ENCODE assay signal across 1 cellular context in the genomic region with DNA sequence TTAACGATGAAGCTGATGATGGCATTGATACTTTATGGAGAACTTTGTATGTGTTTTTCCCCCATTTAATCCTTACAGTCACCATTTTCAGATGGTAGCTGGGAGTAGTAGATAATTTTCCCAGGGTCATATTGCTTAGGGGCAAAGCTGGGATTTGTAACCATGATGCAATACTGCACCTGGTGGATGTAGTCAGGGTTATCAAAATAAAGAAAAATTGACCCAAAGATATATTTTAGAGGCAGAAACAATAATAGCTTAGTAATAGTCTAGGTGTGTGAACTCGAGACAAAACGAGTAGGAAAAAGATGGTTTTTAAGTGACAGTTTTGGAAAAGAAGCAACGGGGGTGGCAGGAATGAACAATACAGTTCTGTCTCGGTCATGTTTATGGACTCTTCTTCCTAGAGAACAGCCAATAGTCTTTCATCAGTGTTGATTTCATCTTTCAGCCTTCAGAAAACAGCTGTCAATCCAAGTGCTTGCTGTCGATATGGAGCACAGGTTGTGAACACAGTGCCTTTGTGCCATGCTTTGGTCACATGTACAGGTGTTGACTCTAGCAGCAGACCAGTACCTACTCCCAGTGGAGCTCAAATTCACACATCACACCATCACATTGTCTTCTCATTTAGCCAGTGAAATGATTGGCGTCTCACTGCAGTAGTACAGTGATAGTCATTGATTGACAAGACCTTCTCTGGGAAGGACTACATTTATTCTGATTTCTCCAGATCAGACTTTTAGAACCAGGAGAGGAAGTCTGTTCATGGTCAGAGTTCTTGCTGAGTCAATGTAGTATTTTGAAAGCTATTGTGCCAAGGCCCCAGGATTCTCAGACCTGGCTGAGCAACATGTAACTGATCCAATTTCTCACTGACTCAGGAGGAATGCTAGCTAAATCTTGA.
TF ChIP-seq lines count a peak whose summit lies in the region.

No MANE protein-coding gene starts in this region.

TF ChIP-seq in HepG2, 621 proteins besides CTCF, POLR2A, EP300 and RAD21 (continued from another document):
- TF ChIP-seq AGO1 (IDR thresholded peaks at IDR 0.05; ENCODE audit: low read depth, low read length, poor library complexity, severe bottlenecking) (no peak), MAFG (CRISPR knock-in tag; IDR thresholded peaks at IDR 0.05) (peak; percentile 62; the same call in 1 of the 2 replicates), TARDBP (CRISPR knock-in tag; IDR thresholded peaks at IDR 0.05) (peak; percentile 75; the same call in 1 of the 2 replicates), MIER3 (CRISPR knock-in tag; IDR thresholded peaks at IDR 0.05; ENCODE audit: borderline replicate concordance) (peak; percentile 99), TEAD3 (CRISPR knock-in tag; optimal IDR thresholded peaks at IDR 0.05; ENCODE audit: borderline replicate concordance) (peak; percentile 93), MXD4 (CRISPR knock-in tag; IDR thresholded peaks at IDR 0.05) (peak; percentile 83), WIZ (CRISPR knock-in tag; IDR thresholded peaks at IDR 0.05) (peak; percentile 97), KLF6 (CRISPR knock-in tag; IDR thresholded peaks at IDR 0.05) (peak; percentile 96), ZBTB26 (CRISPR knock-in tag; IDR thresholded peaks at IDR 0.05; ENCODE audit: borderline replicate concordance) (peak; percentile 99), IKZF1 (IDR thresholded peaks at IDR 0.05) (no peak), THAP7 (CRISPR knock-in tag; IDR thresholded peaks at IDR 0.05) (no peak), ATF7 (IDR thresholded peaks at IDR 0.05) (peak; percentile 80), ATF7 (CRISPR knock-in tag; IDR thresholded peaks at IDR 0.05) (peak; percentile 79; the same call in 1 of the 2 replicates), ZNF230 (CRISPR knock-in tag; IDR thresholded peaks at IDR 0.05) (peak; percentile 60; the same call in 1 of the 2 replicates), FOXA1 (IDR thresholded peaks at IDR 0.05) (peak; percentile 88), FOXA1 (CRISPR knock-in tag; IDR thresholded peaks at IDR 0.05) (peak; percentile 98), DMAP1 (CRISPR knock-in tag; IDR thresholded peaks at IDR 0.05) (peak; percentile 21; the same call in 1 of the 2 replicates), LRRFIP1 (CRISPR knock-in tag; conservative IDR thresholded peaks at IDR 0.05) (no peak), HDAC1 (CRISPR knock-in tag; IDR thresholded peaks at IDR 0.05) (peak; percentile 94), FOXK2 (IDR thresholded peaks at IDR 0.05) (peak; percentile 86)
- TF ChIP-seq, protein P1, sequence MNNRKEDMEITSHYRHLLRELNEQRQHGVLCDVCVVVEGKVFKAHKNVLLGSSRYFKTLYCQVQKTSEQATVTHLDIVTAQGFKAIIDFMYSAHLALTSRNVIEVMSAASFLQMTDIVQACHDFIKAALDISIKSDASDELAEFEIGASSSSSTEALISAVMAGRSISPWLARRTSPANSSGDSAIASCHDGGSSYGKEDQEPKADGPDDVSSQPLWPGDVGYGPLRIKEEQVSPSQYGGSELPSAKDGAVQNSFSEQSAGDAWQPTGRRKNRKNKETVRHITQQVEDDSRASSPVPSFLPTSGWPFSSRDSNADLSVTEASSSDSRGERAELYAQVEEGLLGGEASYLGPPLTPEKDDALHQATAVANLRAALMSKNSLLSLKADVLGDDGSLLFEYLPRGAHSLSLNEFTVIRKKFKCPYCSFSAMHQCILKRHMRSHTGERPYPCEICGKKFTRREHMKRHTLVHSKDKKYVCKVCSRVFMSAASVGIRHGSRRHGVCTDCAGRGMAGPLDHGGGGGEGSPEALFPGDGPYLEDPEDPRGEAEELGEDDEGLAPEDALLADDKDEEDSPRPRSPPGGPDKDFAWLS (CRISPR knock-in tag; IDR thresholded peaks at IDR 0.05; ENCODE audit: borderline replicate concordance) = no peak
- TF ChIP-seq, protein P2, sequence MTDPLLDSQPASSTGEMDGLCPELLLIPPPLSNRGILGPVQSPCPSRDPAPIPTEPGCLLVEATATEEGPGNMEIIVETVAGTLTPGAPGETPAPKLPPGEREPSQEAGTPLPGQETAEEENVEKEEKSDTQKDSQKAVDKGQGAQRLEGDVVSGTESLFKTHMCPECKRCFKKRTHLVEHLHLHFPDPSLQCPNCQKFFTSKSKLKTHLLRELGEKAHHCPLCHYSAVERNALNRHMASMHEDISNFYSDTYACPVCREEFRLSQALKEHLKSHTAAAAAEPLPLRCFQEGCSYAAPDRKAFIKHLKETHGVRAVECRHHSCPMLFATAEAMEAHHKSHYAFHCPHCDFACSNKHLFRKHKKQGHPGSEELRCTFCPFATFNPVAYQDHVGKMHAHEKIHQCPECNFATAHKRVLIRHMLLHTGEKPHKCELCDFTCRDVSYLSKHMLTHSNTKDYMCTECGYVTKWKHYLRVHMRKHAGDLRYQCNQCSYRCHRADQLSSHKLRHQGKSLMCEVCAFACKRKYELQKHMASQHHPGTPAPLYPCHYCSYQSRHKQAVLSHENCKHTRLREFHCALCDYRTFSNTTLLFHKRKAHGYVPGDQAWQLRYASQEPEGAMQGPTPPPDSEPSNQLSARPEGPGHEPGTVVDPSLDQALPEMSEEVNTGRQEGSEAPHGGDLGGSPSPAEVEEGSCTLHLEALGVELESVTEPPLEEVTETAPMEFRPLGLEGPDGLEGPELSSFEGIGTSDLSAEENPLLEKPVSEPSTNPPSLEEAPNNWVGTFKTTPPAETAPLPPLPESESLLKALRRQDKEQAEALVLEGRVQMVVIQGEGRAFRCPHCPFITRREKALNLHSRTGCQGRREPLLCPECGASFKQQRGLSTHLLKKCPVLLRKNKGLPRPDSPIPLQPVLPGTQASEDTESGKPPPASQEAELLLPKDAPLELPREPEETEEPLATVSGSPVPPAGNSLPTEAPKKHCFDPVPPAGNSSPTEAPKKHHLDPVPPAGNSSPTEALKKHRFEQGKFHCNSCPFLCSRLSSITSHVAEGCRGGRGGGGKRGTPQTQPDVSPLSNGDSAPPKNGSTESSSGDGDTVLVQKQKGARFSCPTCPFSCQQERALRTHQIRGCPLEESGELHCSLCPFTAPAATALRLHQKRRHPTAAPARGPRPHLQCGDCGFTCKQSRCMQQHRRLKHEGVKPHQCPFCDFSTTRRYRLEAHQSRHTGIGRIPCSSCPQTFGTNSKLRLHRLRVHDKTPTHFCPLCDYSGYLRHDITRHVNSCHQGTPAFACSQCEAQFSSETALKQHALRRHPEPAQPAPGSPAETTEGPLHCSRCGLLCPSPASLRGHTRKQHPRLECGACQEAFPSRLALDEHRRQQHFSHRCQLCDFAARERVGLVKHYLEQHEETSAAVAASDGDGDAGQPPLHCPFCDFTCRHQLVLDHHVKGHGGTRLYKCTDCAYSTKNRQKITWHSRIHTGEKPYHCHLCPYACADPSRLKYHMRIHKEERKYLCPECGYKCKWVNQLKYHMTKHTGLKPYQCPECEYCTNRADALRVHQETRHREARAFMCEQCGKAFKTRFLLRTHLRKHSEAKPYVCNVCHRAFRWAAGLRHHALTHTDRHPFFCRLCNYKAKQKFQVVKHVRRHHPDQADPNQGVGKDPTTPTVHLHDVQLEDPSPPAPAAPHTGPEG (CRISPR knock-in tag; IDR thresholded peaks at IDR 0.05) = peak; percentile 73; the same call in 1 of the 2 replicates
- TF ChIP-seq, protein P3, sequence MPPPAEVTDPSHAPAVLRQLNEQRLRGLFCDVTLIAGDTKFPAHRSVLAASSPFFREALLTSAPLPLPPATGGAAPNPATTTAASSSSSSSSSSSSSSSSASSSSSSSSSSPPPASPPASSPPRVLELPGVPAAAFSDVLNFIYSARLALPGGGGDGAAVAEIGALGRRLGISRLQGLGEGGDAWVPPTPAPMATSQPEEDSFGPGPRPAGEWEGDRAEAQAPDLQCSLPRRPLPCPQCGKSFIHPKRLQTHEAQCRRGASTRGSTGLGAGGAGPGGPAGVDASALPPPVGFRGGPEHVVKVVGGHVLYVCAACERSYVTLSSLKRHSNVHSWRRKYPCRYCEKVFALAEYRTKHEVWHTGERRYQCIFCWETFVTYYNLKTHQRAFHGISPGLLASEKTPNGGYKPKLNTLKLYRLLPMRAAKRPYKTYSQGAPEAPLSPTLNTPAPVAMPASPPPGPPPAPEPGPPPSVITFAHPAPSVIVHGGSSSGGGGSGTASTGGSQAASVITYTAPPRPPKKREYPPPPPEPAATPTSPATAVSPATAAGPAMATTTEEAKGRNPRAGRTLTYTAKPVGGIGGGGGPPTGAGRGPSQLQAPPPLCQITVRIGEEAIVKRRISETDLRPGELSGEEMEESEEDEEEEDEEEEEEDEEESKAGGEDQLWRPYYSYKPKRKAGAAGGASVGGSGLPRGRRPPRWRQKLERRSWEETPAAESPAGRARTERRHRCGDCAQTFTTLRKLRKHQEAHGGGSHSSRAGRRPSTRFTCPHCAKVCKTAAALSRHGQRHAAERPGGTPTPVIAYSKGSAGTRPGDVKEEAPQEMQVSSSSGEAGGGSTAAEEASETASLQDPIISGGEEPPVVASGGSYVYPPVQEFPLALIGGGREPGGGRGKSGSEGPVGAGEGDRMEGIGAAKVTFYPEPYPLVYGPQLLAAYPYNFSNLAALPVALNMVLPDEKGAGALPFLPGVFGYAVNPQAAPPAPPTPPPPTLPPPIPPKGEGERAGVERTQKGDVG (CRISPR knock-in tag; IDR thresholded peaks at IDR 0.05; ENCODE audit: borderline replicate concordance) = peak; percentile 93
